In genomic region chr17:8144401-8145295, GRCh38 we compare ENCODE assay signal across 1 cellular context.
TF ChIP-seq lines count a peak whose summit lies in the region.

No MANE protein-coding gene starts in this region.

TF ChIP-seq in H1, 55 proteins besides CTCF, POLR2A, EP300 and RAD21:
- TF ChIP-seq KDM1A (IDR thresholded peaks at IDR 0.05; ENCODE audit: borderline replicate concordance, low read length): no peak
- no peak for TF ChIP-seq ZNF274 (IDR thresholded peaks at IDR 0.05; ENCODE audit: borderline replicate concordance, extremely low read depth, low read length)
- TF ChIP-seq TAF7 (optimal IDR thresholded peaks at IDR 0.05; ENCODE audit: borderline replicate concordance, low read depth, low read length): no peak
- TF ChIP-seq PHF8 (conservative IDR thresholded peaks at IDR 0.05; ENCODE audit: low read depth, low read length): no peak
- no peak for TF ChIP-seq TAF1 (IDR thresholded peaks at IDR 0.05; ENCODE audit: low read depth, low read length)
- no peak for TF ChIP-seq CEBPB (IDR thresholded peaks at IDR 0.05; ENCODE audit: low read depth, low read length)
- no peak for TF ChIP-seq GABPA (IDR thresholded peaks at IDR 0.05; ENCODE audit: borderline replicate concordance, insufficient read depth, low read length)
- no peak for TF ChIP-seq SUZ12 (IDR thresholded peaks at IDR 0.05; ENCODE audit: low read length)
- no peak for TF ChIP-seq RBBP5 (IDR thresholded peaks at IDR 0.05; ENCODE audit: borderline replicate concordance, low read depth, low read length)
- TF ChIP-seq SP4 (IDR thresholded peaks at IDR 0.05; ENCODE audit: low read length): no peak
- no peak for TF ChIP-seq TEAD4 (IDR thresholded peaks at IDR 0.05; ENCODE audit: low read depth, low read length)
- TF ChIP-seq RXRA (IDR thresholded peaks at IDR 0.05; ENCODE audit: insufficient read depth, low read depth, low read length): no peak
- TF ChIP-seq CHD2 (IDR thresholded peaks at IDR 0.05; ENCODE audit: low read length): no peak
- no peak for TF ChIP-seq POLR2AphosphoS5 (IDR thresholded peaks at IDR 0.05; ENCODE audit: low read depth, low read length)
- TF ChIP-seq SP2 (IDR thresholded peaks at IDR 0.05; ENCODE audit: low read length): no peak
- TF ChIP-seq SAP30 (IDR thresholded peaks at IDR 0.05; ENCODE audit: insufficient read depth, insufficient replicate concordance, low read length): no peak
- TF ChIP-seq EGR1 (IDR thresholded peaks at IDR 0.05; ENCODE audit: borderline replicate concordance, low read depth, low read length): no peak
- TF ChIP-seq HDAC6 (IDR thresholded peaks at IDR 0.05; ENCODE audit: low read depth, low read length): no peak
- no peak for TF ChIP-seq SIX5 (IDR thresholded peaks at IDR 0.05; ENCODE audit: low read depth, low read length)
TF ChIP-seq in H1: peak in this region for 0.
